ENCODE assay signal across 1 cellular context in the genomic region with DNA sequence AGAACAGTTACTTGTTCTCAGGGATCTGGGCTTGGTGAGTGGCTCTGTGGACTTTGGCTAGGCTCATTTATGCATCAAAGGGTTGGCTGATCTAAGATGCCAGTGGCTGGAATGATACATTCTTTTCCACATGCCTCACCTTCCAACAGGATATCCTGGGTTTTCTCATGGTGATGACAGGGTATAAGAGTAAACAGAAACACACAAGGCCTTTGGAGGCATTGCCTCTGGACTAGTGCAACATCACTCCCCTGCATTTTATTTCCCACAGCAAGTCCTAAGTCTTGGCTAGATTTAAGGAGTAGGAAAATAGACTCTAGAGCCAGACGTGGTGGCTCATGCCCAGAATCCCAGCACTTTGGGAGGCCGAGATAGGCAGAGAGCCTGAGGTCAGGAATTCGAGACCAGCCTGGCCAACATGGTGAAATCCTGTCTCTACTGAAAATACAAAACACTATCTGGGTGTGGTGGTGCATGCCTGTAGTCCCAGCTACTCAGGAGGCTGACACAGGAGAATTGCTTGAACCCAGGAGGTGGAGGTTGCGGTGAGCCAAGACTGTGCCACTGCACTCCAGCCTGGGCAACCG.
TF ChIP-seq lines count a peak whose summit lies in the region.

No MANE protein-coding gene starts in this region.

TF ChIP-seq in GM23338, 12 proteins besides CTCF, POLR2A, EP300 and RAD21 (continued from another document):
- TF ChIP-seq, protein P1, sequence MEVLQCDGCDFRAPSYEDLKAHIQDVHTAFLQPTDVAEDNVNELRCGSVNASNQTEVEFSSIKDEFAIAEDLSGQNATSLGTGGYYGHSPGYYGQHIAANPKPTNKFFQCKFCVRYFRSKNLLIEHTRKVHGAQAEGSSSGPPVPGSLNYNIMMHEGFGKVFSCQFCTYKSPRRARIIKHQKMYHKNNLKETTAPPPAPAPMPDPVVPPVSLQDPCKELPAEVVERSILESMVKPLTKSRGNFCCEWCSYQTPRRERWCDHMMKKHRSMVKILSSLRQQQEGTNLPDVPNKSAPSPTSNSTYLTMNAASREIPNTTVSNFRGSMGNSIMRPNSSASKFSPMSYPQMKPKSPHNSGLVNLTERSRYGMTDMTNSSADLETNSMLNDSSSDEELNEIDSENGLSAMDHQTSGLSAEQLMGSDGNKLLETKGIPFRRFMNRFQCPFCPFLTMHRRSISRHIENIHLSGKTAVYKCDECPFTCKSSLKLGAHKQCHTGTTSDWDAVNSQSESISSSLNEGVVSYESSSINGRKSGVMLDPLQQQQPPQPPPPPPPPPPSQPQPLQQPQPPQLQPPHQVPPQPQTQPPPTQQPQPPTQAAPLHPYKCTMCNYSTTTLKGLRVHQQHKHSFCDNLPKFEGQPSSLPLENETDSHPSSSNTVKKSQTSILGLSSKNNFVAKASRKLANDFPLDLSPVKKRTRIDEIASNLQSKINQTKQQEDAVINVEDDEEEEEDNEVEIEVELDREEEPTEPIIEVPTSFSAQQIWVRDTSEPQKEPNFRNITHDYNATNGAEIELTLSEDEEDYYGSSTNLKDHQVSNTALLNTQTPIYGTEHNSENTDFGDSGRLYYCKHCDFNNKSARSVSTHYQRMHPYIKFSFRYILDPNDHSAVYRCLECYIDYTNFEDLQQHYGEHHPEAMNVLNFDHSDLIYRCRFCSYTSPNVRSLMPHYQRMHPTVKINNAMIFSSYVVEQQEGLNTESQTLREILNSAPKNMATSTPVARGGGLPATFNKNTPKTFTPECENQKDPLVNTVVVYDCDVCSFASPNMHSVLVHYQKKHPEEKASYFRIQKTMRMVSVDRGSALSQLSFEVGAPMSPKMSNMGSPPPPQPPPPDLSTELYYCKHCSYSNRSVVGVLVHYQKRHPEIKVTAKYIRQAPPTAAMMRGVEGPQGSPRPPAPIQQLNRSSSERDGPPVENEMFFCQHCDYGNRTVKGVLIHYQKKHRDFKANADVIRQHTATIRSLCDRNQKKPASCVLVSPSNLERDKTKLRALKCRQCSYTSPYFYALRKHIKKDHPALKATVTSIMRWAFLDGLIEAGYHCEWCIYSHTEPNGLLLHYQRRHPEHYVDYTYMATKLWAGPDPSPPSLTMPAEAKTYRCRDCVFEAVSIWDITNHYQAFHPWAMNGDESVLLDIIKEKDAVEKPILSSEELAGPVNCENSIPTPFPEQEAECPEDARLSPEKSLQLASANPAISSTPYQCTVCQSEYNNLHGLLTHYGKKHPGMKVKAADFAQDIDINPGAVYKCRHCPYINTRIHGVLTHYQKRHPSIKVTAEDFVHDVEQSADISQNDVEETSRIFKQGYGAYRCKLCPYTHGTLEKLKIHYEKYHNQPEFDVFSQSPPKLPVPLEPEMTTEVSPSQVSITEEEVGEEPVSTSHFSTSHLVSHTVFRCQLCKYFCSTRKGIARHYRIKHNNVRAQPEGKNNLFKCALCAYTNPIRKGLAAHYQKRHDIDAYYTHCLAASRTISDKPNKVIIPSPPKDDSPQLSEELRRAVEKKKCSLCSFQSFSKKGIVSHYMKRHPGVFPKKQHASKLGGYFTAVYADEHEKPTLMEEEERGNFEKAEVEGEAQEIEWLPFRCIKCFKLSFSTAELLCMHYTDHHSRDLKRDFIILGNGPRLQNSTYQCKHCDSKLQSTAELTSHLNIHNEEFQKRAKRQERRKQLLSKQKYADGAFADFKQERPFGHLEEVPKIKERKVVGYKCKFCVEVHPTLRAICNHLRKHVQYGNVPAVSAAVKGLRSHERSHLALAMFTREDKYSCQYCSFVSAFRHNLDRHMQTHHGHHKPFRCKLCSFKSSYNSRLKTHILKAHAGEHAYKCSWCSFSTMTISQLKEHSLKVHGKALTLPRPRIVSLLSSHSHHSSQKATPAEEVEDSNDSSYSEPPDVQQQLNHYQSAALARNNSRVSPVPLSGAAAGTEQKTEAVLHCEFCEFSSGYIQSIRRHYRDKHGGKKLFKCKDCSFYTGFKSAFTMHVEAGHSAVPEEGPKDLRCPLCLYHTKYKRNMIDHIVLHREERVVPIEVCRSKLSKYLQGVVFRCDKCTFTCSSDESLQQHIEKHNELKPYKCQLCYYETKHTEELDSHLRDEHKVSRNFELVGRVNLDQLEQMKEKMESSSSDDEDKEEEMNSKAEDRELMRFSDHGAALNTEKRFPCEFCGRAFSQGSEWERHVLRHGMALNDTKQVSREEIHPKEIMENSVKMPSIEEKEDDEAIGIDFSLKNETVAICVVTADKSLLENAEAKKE (CRISPR knock-in tag; IDR thresholded peaks at IDR 0.05): no peak
